35 cellular contexts compared by ENCODE assay signal in the genomic region with DNA sequence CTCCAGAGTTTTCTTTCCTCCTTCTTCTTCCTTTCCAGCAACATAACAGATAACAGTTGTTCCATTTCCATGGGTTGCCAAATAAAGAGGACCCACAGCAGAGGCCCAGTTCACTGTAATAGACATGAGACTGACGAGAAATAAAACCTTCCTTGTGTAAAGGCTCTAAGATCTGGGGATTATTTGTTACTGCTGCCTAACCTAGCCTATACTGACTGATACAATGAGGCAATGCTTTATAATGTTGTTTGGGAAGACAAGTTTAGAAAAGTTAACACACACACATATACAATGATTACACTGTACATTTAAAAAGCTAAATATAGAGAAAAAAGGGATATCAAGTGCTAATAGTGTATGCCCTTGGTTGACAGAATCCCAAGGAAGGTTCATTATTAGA.
DNase-seq lines count a peak whose midpoint lies in the region; ATAC-seq, FAIRE-seq and TF ChIP-seq lines count a peak whose summit lies in the region.
"Had no signal": no experiment of that assay in that cellular context is flagged by ENCODE, and none has a peak within 500 bp of the region (broad histone marks: within the 10 kb centered on the region; RNA-seq: fewer than 3 reads in every experiment).

No MANE protein-coding gene starts in this region.

- no peak overlapping the region for H2BK120ac ChIP-seq in mesendoderm (ENCODE audit: low read depth, low read length)

- H3K4me1 ChIP-seq in HepG2 (ENCODE audit: insufficient read depth, low read length) = no peaks in the 10 kb centered on the region
- no peaks in the 10 kb centered on the region for H3K4me1 ChIP-seq in right lobe of liver
- H3K4me1 ChIP-seq in esophagus muscularis mucosa = no peaks in the 10 kb centered on the region
- no peaks in the 10 kb centered on the region for H3K4me1 ChIP-seq in GM23338 (ENCODE audit: insufficient read depth)
- H3K4me1 ChIP-seq in mesendoderm (ENCODE audit: control insufficient read depth, low read depth, low read length) = peaks cover 2% of the 10 kb centered on the region
- H3K4me1 ChIP-seq: A549; BE2C; BLaER1; BLaER1 treated with 17β-estradiol and CSF1 and Interleukin-3, amounts not matched to agents 10 nM and 100 nM; Caco-2 had no signal

- H3K27ac Mint-ChIP-seq in GM23338 = no peak overlapping the region
- H3K27ac Mint-ChIP-seq: B cell; CD14-positive monocyte; CD4-positive, alpha-beta memory T cell; CD4-positive, alpha-beta T cell; CD4-positive, CD25-positive, alpha-beta regulatory T cell; CD8-positive, alpha-beta memory T cell; CD8-positive, alpha-beta T cell had no signal

- H3F3A ChIP-seq in GM23338 (replicated peaks; ENCODE audit: low read depth) = no peaks in the 10 kb centered on the region

- H3K9me2 ChIP-seq in GM23338 (ENCODE audit: insufficient read depth) = no peaks in the 10 kb centered on the region

- H2BK15ac ChIP-seq in mesendoderm (replicated peaks; ENCODE audit: low read depth) = no peak overlapping the region

- no peak for ATAC-seq in HepG2
- ATAC-seq in right lobe of liver = no peak
- ATAC-seq in GM23338 = no peak
- ATAC-seq: A549; CD8-positive, alpha-beta T cell had no signal

- H2AK5ac ChIP-seq in mesendoderm (ENCODE audit: low read length) = no peak overlapping the region

- no peak overlapping the region for H3K27ac ChIP-seq in HepG2 (ENCODE audit: extremely low read length, insufficient read depth, low read length)
- no peak overlapping the region for H3K27ac ChIP-seq in right lobe of liver
- H3K27ac ChIP-seq in esophagus muscularis mucosa (replicated peaks in 1 of 4) = no peak overlapping the region
- H3K27ac ChIP-seq in GM23338 (ENCODE audit: low read depth) = no peak overlapping the region
- H3K27ac ChIP-seq in mesendoderm (ENCODE audit: low read depth, low read length) = no peak overlapping the region
- H3K27ac ChIP-seq: 22Rv1; A549; BLaER1; BLaER1 treated with 17β-estradiol and CSF1 and Interleukin-3, amounts not matched to agents 10 nM and 100 nM; C4-2B had no signal

- H3K18ac ChIP-seq in mesendoderm (ENCODE audit: low read length) = no peak overlapping the region

- DNase-seq in HepG2 (ENCODE audit: low spot score) (no peak), right lobe of liver (no peak), HTR-8/SVneo (ENCODE audit: insufficient read length, low spot score) (no peak), esophagus muscularis mucosa (ENCODE audit: extremely low spot score) (peak; percentile 26), GM23338 (ENCODE audit: low spot score) (no peak), mesendoderm (no peak)
- DNase-seq: 8988T; ACHN; AML-193; BE2C; C1 segment of cervical spinal cord; Caco-2; Calu3; CD4-positive, alpha-beta memory T cell; CD4-positive, alpha-beta T cell; CD4-positive, CD25-positive, alpha-beta regulatory T cell; CD8-positive, alpha-beta memory T cell; CD8-positive, alpha-beta T cell; COR-L47; DMS 273 treated with DMSO at 0.1 percent for 48 hours; DMS153; DMS53; DMS79; DMS79 treated with DMSO at 0.1 percent for 48 hours; DND-41; EL had no signal

- FAIRE-seq in HepG2 (lab: Jason Lieb, UNC) = no peak
- peak; percentile 74 for FAIRE-seq in HTR-8/SVneo (lab: Jason Lieb, UNC)
- FAIRE-seq: A204.1, A549, D721Med had no signal

- no peak for TF ChIP-seq EP300 in HepG2 (IDR thresholded peaks at IDR 0.05; ENCODE audit: low read depth in 2 of 2, low read length in 2 of 2)
- TF ChIP-seq EP300 in HepG2 (CRISPR knock-in tag; IDR thresholded peaks at IDR 0.05; ENCODE audit: borderline replicate concordance) = no peak
- TF ChIP-seq EP300 in esophagus muscularis mucosa (IDR thresholded peaks at IDR 0.05) = no peak

- TF ChIP-seq CTCF in HepG2 (CRISPR knock-in tag; IDR thresholded peaks at IDR 0.05) (no peak), right lobe of liver (IDR thresholded peaks at IDR 0.05) (no peak), esophagus muscularis mucosa (IDR thresholded peaks at IDR 0.05) (no peak), GM23338 (conservative IDR thresholded peaks at IDR 0.05; ENCODE audit: low read depth in 2 of 2) (no peak)

- no peak overlapping the region for H3K4me2 ChIP-seq in HepG2 (ENCODE audit: low read depth, low read length)
- no peak overlapping the region for H3K4me2 ChIP-seq in GM23338
- no peak overlapping the region for H3K4me2 ChIP-seq in mesendoderm (ENCODE audit: low read length)
- H3K4me2 ChIP-seq: A549; BLaER1; BLaER1 treated with 17β-estradiol and CSF1 and Interleukin-3, amounts not matched to agents 10 nM and 100 nM had no signal

- intact Hi-C loops in HepG2 (cut with micrococcal nuclease; ENCODE audit: unreplicated experiment) = no loop called here
- intact Hi-C loops in right lobe of liver (cut with DNase I) = no loop called here
- intact Hi-C loops in esophagus muscularis mucosa (cut with DNase I) = no loop called here

- WGBS in HepG2 (ENCODE audit: low lambda C conversion rate) = 3% methylated on average over 1 of the region's 1 CpG
- WGBS in right lobe of liver (ENCODE audit: insufficient coverage, low coverage, low lambda C conversion rate, missing lambda C conversion rate) = 46% methylated on average over 1 of the region's 1 CpG
- WGBS in esophagus muscularis mucosa = 91% methylated on average over 1 of the region's 1 CpG
- no CpG with 5 or more reads among the region's 1 CpG for WGBS in mesendoderm (ENCODE audit: extremely low coverage, insufficient coverage, low lambda C conversion rate)

- H3K79me2 ChIP-seq in HepG2 (ENCODE audit: insufficient read depth, low read length) (no peaks in the 10 kb centered on the region), GM23338 (replicated peaks; ENCODE audit: insufficient read depth) (no peaks in the 10 kb centered on the region), mesendoderm (ENCODE audit: control insufficient read depth, insufficient read depth, low read length) (no peaks in the 10 kb centered on the region)

- in situ Hi-C loops in HepG2 (cut with HindIII; ENCODE audit: extremely low pct_ligation_motif_present, low pct_unique_long_range_greater_than_20kb) = no loop called here

- no peaks in the 10 kb centered on the region for H3K9me3 ChIP-seq in HepG2 (ENCODE audit: low read length)
- H3K9me3 ChIP-seq in right lobe of liver = no peaks in the 10 kb centered on the region
- peaks cover 0 to 14% (median 4%) of the 10 kb centered on the region in 4 donors for H3K9me3 ChIP-seq in esophagus muscularis mucosa
- H3K9me3 ChIP-seq: A549, BE2C, BLaER1, Caco-2 had no signal

- peaks cover 28% of the 10 kb centered on the region for H3K36me3 Mint-ChIP-seq in GM23338 (ENCODE audit: low read depth)
- H3K36me3 Mint-ChIP-seq: CD14-positive monocyte; CD4-positive, alpha-beta memory T cell; CD4-positive, CD25-positive, alpha-beta regulatory T cell; CD8-positive, alpha-beta memory T cell; CD8-positive, alpha-beta T cell had no signal

- H3K9me3 Mint-ChIP-seq in GM23338 = peaks cover 96% of the 10 kb centered on the region

- no peak overlapping the region for H3K4me3 Mint-ChIP-seq in GM23338
- H3K4me3 Mint-ChIP-seq: B cell; CD14-positive monocyte; CD4-positive, alpha-beta memory T cell; CD4-positive, alpha-beta T cell; CD4-positive, CD25-positive, alpha-beta regulatory T cell; CD8-positive, alpha-beta memory T cell; CD8-positive, alpha-beta T cell had no signal

- H3K56ac ChIP-seq in mesendoderm (ENCODE audit: low read length) = no peak overlapping the region

- H3K27me3 Mint-ChIP-seq in GM23338 (ENCODE audit: insufficient read depth, low read depth, poor library complexity) = no peaks in the 10 kb centered on the region
- H3K27me3 Mint-ChIP-seq: B cell; CD4-positive, CD25-positive, alpha-beta regulatory T cell had no signal

- TF ChIP-seq RAD21 in HepG2 (CRISPR knock-in tag; IDR thresholded peaks at IDR 0.05) = no peak

- POLR2A ChIA-PET in HepG2 (lab: Yijun Ruan, JAX) = no interaction called here

- no TSS peak for BruUV-seq in HepG2 (replicated peaks; lab: Mats Ljungman, UMichigan)

- H3K27me3 ChIP-seq in HepG2 (ENCODE audit: control insufficient read depth in 1 of 2, insufficient read depth in 2 of 2, low read length in 2 of 2) (peaks cover 0 to 2% of the 10 kb centered on the region in 2 experiments; a peak in 2 of 5 replicates), right lobe of liver (no peaks in the 10 kb centered on the region), esophagus muscularis mucosa (peaks cover 0 to 15% (median 0%) of the 10 kb centered on the region in 4 donors), GM23338 (ENCODE audit: insufficient read depth) (no peaks in the 10 kb centered on the region), mesendoderm (ENCODE audit: insufficient read depth, low read length, poor library complexity) (no peaks in the 10 kb centered on the region)
- H3K27me3 ChIP-seq: BE2C; BLaER1; BLaER1 treated with 17β-estradiol and CSF1 and Interleukin-3, amounts not matched to agents 10 nM and 100 nM had no signal

- no peak overlapping the region for H4K5ac ChIP-seq in mesendoderm (ENCODE audit: low read length)

- H3K79me1 ChIP-seq in mesendoderm (ENCODE audit: low read length) = no peaks in the 10 kb centered on the region

- no peak overlapping the region for H3K23ac ChIP-seq in mesendoderm (ENCODE audit: low read length)

- no peak overlapping the region for H3K4ac ChIP-seq in mesendoderm (ENCODE audit: low read depth, low read length)

- CTCF ChIA-PET in HepG2 (lab: Yijun Ruan, JAX; ENCODE audit: low intra/inter-chr PET ratio, low total read pairs) = no interaction called here

- no peaks in the 10 kb centered on the region for H3K4me1 Mint-ChIP-seq in GM23338
- H3K4me1 Mint-ChIP-seq: B cell; CD14-positive monocyte; CD4-positive, alpha-beta memory T cell; CD4-positive, CD25-positive, alpha-beta regulatory T cell; CD8-positive, alpha-beta memory T cell had no signal

- H3K36me3 ChIP-seq in HepG2 (replicated peaks in 1 of 2; ENCODE audit: control insufficient read depth in 1 of 2, insufficient read depth in 2 of 2, low read length in 2 of 2) (no peaks in the 10 kb centered on the region), right lobe of liver (no peaks in the 10 kb centered on the region), esophagus muscularis mucosa (no peaks in the 10 kb centered on the region), GM23338 (ENCODE audit: insufficient read depth) (peaks cover 13% of the 10 kb centered on the region; the same call in 1 of the 2 replicates), mesendoderm (ENCODE audit: control insufficient read depth, insufficient read depth, low read length) (no peaks in the 10 kb centered on the region)
- H3K36me3 ChIP-seq: BE2C; BLaER1; BLaER1 treated with 17β-estradiol and CSF1 and Interleukin-3, amounts not matched to agents 10 nM and 100 nM had no signal

- TF ChIP-seq POLR2A in HepG2 (IDR thresholded peaks at IDR 0.05; ENCODE audit: insufficient read depth in 1 of 2, low read depth in 2 of 2, low read length in 2 of 2) (no peak), right lobe of liver (IDR thresholded peaks at IDR 0.05) (no peak), esophagus muscularis mucosa (IDR thresholded peaks at IDR 0.05; ENCODE audit: low read depth) (no peak)

- no peak overlapping the region for H4K8ac ChIP-seq in mesendoderm (ENCODE audit: low read depth, low read length)

- H4K20me1 ChIP-seq in HepG2 (ENCODE audit: insufficient read depth, low read length) (no peaks in the 10 kb centered on the region), GM23338 (replicated peaks; ENCODE audit: insufficient read depth) (no peaks in the 10 kb centered on the region)
- H4K20me1 ChIP-seq: BLaER1; BLaER1 treated with 17β-estradiol and CSF1 and Interleukin-3, amounts not matched to agents 10 nM and 100 nM had no signal

- H3K9ac ChIP-seq in HepG2 (ENCODE audit: insufficient read depth, low read depth, low read length) (no peak overlapping the region), mesendoderm (ENCODE audit: low read length) (no peak overlapping the region)
- H3K9ac ChIP-seq: BLaER1; BLaER1 treated with 17β-estradiol and CSF1 and Interleukin-3, amounts not matched to agents 10 nM and 100 nM had no signal

- no peak overlapping the region for H2AFZ ChIP-seq in HepG2 (ENCODE audit: low read length)
- no peak overlapping the region for H2AFZ ChIP-seq in GM23338

- H3K4me3 ChIP-seq in HepG2 (replicated peaks in 1 of 3; ENCODE audit: insufficient read depth in 1 of 3, low read depth in 2 of 3, low read length in 3 of 3) (no peak overlapping the region), right lobe of liver (no peak overlapping the region), esophagus muscularis mucosa (no peak overlapping the region), GM23338 (no peak overlapping the region), mesendoderm (ENCODE audit: low read length) (no peak overlapping the region)
- H3K4me3 ChIP-seq: A549; BLaER1; BLaER1 treated with 17β-estradiol and CSF1 and Interleukin-3, amounts not matched to agents 10 nM and 100 nM had no signal

- H2BK5ac ChIP-seq in mesendoderm (ENCODE audit: low read length) = no peak overlapping the region
